ENCODE assay signal across 14 cellular contexts in genomic region chr9:36336511-36336910, GRCh38.
A peak's percentile ranks its signal among the peaks of the same experiment; 100 is the strongest.
DNase-seq lines count a peak whose midpoint lies in the region; ATAC-seq and TF ChIP-seq lines count a peak whose summit lies in the region.
"Had no signal": no experiment of that assay in that cellular context is flagged by ENCODE, and none has a peak within 500 bp of the region (broad histone marks: within the 10 kb centered on the region; RNA-seq: fewer than 3 reads in every experiment).

No MANE protein-coding gene starts in this region.

- H3K36me3 ChIP-seq in adipocyte (ENCODE audit: control insufficient read depth, insufficient read depth, low read length, severe bottlenecking), result peaks cover 59% of the 10 kb centered on the region

- no peak overlapping the region for H3K4me3 Mint-ChIP-seq in activated naive CD8-positive, alpha-beta T cell
- H3K4me3 Mint-ChIP-seq in activated naive CD8-positive, alpha-beta T cell treated with anti-CD3 and anti-CD28 coated beads, Interleukin-2, amount 50 U/mL, for 24 hours, result no peak overlapping the region

- H3K4me1 ChIP-seq in adipocyte (ENCODE audit: control insufficient read depth, insufficient read depth, low read length), result peaks cover 32% of the 10 kb centered on the region
- H3K4me1 ChIP-seq: Caco-2 had no signal

- peak; percentile 13 for TF ChIP-seq CTCF in fibroblast of pulmonary artery (IDR thresholded peaks at IDR 0.05; ENCODE audit: low read length, missing control alignments)

- ATAC-seq in activated naive CD8-positive, alpha-beta T cell treated with anti-CD3 and anti-CD28 coated beads, Interleukin-2, amount 50 U/mL, for 24 hours, result no peak
- ATAC-seq in HG03097 (IDR thresholded peaks at IDR 0.05; ENCODE audit: low FRiP score, unreplicated experiment) (no peak), GM21528 (IDR thresholded peaks at IDR 0.05; ENCODE audit: low FRiP score, unreplicated experiment) (no peak)

- peaks cover 4% of the 10 kb centered on the region for H3K36me3 Mint-ChIP-seq in activated naive CD8-positive, alpha-beta T cell
- H3K36me3 Mint-ChIP-seq in activated naive CD8-positive, alpha-beta T cell treated with anti-CD3 and anti-CD28 coated beads, Interleukin-2, amount 50 U/mL, for 24 hours (ENCODE audit: low read depth), result peaks cover 34% of the 10 kb centered on the region

- H3K27ac Mint-ChIP-seq in activated naive CD8-positive, alpha-beta T cell, result peak overlapping the region; percentile 6
- no peak overlapping the region for H3K27ac Mint-ChIP-seq in activated naive CD8-positive, alpha-beta T cell treated with anti-CD3 and anti-CD28 coated beads, Interleukin-2, amount 50 U/mL, for 24 hours

- H3K4me1 Mint-ChIP-seq in activated naive CD8-positive, alpha-beta T cell (ENCODE audit: low read depth), result no peaks in the 10 kb centered on the region
- H3K4me1 Mint-ChIP-seq in activated naive CD8-positive, alpha-beta T cell treated with anti-CD3 and anti-CD28 coated beads, Interleukin-2, amount 50 U/mL, for 24 hours, result no peaks in the 10 kb centered on the region

- H3K9ac ChIP-seq in adipocyte (ENCODE audit: low read length), result no peak overlapping the region

- H3K27me3 Mint-ChIP-seq in activated naive CD8-positive, alpha-beta T cell, result no peaks in the 10 kb centered on the region
- H3K27me3 Mint-ChIP-seq in activated naive CD8-positive, alpha-beta T cell treated with anti-CD3 and anti-CD28 coated beads, Interleukin-2, amount 50 U/mL, for 24 hours, result no peaks in the 10 kb centered on the region

- no peaks in the 10 kb centered on the region for H3K9me3 Mint-ChIP-seq in activated naive CD8-positive, alpha-beta T cell (ENCODE audit: low read depth)
- no peaks in the 10 kb centered on the region for H3K9me3 Mint-ChIP-seq in activated naive CD8-positive, alpha-beta T cell treated with anti-CD3 and anti-CD28 coated beads, Interleukin-2, amount 50 U/mL, for 24 hours

- no peaks in the 10 kb centered on the region for H3K9me3 ChIP-seq in adipocyte (ENCODE audit: control insufficient read depth, low read length)
- H3K9me3 ChIP-seq: Caco-2 had no signal

- no peaks in the 10 kb centered on the region for H3K27me3 ChIP-seq in adipocyte (replicated peaks; ENCODE audit: control insufficient read depth, insufficient read depth, low read length)

- DNase-seq in activated naive CD8-positive, alpha-beta T cell treated with anti-CD3 and anti-CD28 coated beads, Interleukin-2, amount 50 U/mL, for 24 hours, result no peak
- DNase-seq in adipocyte (ENCODE audit: low read depth), result peak; percentile 27
- peak; percentile 53 for DNase-seq in fibroblast of pulmonary artery (ENCODE audit: low read depth)
- DNase-seq in mucosa of gallbladder (ENCODE audit: low spot score), result no peak
- no peak for DNase-seq in activated CD4-positive, alpha-beta T cell treated with anti-CD3 and anti-CD28 coated beads for 48 hours
- DNase-seq: Caco-2, H7, NCI-H1105, NCI-H1694 treated with DMSO at 0.1 percent for 48 hours, NCI-H345, PC-9 had no signal

- H3K4me3 ChIP-seq in adipocyte (ENCODE audit: low read length) (no peak overlapping the region), fibroblast of pulmonary artery (replicated peaks; ENCODE audit: low read depth, low read length) (no peak overlapping the region)
- H3K4me3 ChIP-seq: PC-9 had no signal

Comparison
In these comparisons a context has a peak if more than half of its experiments do, and no peak if none do; other contexts are left out.
1. DNase-seq: peak in adipocyte (single experiment) and fibroblast of pulmonary artery (single experiment); none in activated naive CD8-positive, alpha-beta T cell treated with anti-CD3 and anti-CD28 coated beads, Interleukin-2, amount 50 U/mL, for 24 hours (single experiment), mucosa of gallbladder (single experiment) and activated CD4-positive, alpha-beta T cell treated with anti-CD3 and anti-CD28 coated beads for 48 hours (single experiment).